In the genomic region with DNA sequence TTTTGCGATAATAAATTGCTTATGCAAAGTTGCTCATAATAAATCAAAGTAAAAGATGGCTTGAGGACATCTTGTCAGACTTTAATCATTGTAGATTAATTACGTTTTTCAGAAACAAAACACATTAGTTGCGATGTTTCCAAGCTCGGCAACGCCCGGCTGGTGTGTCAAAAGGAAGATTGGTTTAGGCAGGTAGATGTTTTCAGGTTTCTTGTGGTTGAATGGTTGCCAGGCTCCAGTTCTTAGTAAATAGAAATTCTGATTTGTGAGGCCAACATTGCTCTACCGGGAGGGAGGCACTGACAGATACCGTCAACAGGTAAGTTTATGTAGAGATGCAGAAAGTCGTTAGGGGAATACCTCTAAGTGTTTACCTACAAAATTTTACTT, we compare ENCODE assay signal across 1 cellular context.
TF ChIP-seq lines count a peak whose summit lies in the region.

No MANE protein-coding gene starts in this region.

TF ChIP-seq in SK-N-SH, 30 proteins besides CTCF, POLR2A, EP300 and RAD21 (continued from another document):
- TF ChIP-seq ZBTB33 (IDR thresholded peaks at IDR 0.05; ENCODE audit: borderline replicate concordance, low read depth), result no peak
- no peak for TF ChIP-seq NFIC (IDR thresholded peaks at IDR 0.05; ENCODE audit: borderline replicate concordance)
- no peak for TF ChIP-seq RFX5 (IDR thresholded peaks at IDR 0.05; ENCODE audit: low read length)
- TF ChIP-seq CHD2 (IDR thresholded peaks at IDR 0.05; ENCODE audit: low read length, partially characterized antibody), result no peak
